Comparison of ENCODE assay signal across 26 cellular contexts in genomic region chr7:21099432-21099831, GRCh38.
DNase-seq lines count a peak whose midpoint lies in the region; ATAC-seq, FAIRE-seq and TF ChIP-seq lines count a peak whose summit lies in the region.
"Had no signal": no experiment of that assay in that cellular context is flagged by ENCODE, and none has a peak within 500 bp of the region (broad histone marks: within the 10 kb centered on the region; RNA-seq: fewer than 3 reads in every experiment).

No MANE protein-coding gene starts in this region.

- TF ChIP-seq CTCF in GM23338 (conservative IDR thresholded peaks at IDR 0.05; ENCODE audit: low read depth in 2 of 2) (no peak), endothelial cell of umbilical vein (IDR thresholded peaks at IDR 0.05; ENCODE audit: extremely low read depth in 1 of 2, insufficient read depth in 1 of 2, low read depth in 1 of 2, low read length in 2 of 2) (no peak)

- no peaks in the 10 kb centered on the region for H3K9me3 Mint-ChIP-seq in GM23338
- no peaks in the 10 kb centered on the region for H3K9me3 Mint-ChIP-seq in activated CD4-positive, alpha-beta T cell treated with anti-CD3 and anti-CD28 coated beads, Interleukin-2, amount 10 ng/mL, durations not matched to agents 24 days and 14 days
- H3K9me3 Mint-ChIP-seq: brain; CD4-positive, alpha-beta T cell had no signal

- no peaks in the 10 kb centered on the region for H3K36me3 ChIP-seq in GM23338 (ENCODE audit: insufficient read depth)
- H3K36me3 ChIP-seq in endothelial cell of umbilical vein (ENCODE audit: control insufficient read depth in 2 of 2, extremely low read depth in 1 of 2, insufficient read depth in 2 of 2, low read length in 2 of 2) = no peaks in the 10 kb centered on the region
- H3K36me3 ChIP-seq: pancreas, tibial artery had no signal

- POLR2A ChIA-PET in endothelial cell of umbilical vein (lab: Charles Lee) = no interaction called here

- no peak overlapping the region for H3K27ac Mint-ChIP-seq in GM23338
- H3K27ac Mint-ChIP-seq in activated CD4-positive, alpha-beta T cell treated with anti-CD3 and anti-CD28 coated beads, Interleukin-2, amount 10 ng/mL, durations not matched to agents 24 days and 14 days = no peak overlapping the region
- H3K27ac Mint-ChIP-seq: activated naive CD8-positive, alpha-beta T cell treated with anti-CD3 and anti-CD28 coated beads, Interleukin-2, amount 10 ng/mL, durations not matched to agents 7 days and 5 days; brain; CD4-positive, alpha-beta T cell; naive thymus-derived CD8-positive, alpha-beta T cell had no signal

- no peak overlapping the region for H3K27ac ChIP-seq in GM23338 (ENCODE audit: low read depth)
- H3K27ac ChIP-seq in endothelial cell of umbilical vein (ENCODE audit: insufficient read depth, low read depth, low read length) = no peak overlapping the region
- H3K27ac ChIP-seq: HL-60, pancreas, tibial artery had no signal

- no peak overlapping the region for H3K4me3 ChIP-seq in GM23338
- no peak overlapping the region for H3K4me3 ChIP-seq in endothelial cell of umbilical vein (replicated peaks in 1 of 3; ENCODE audit: insufficient read depth in 1 of 3, low read depth in 1 of 3, low read length in 3 of 3)
- H3K4me3 ChIP-seq: pancreas, tibial artery had no signal

- H3K4me1 Mint-ChIP-seq in GM23338 = peaks cover 5% of the 10 kb centered on the region
- H3K4me1 Mint-ChIP-seq in activated CD4-positive, alpha-beta T cell treated with anti-CD3 and anti-CD28 coated beads, Interleukin-2, amount 10 ng/mL, durations not matched to agents 24 days and 14 days = no peaks in the 10 kb centered on the region
- H3K4me1 Mint-ChIP-seq: activated naive CD8-positive, alpha-beta T cell treated with anti-CD3 and anti-CD28 coated beads, Interleukin-2, amount 10 ng/mL, durations not matched to agents 7 days and 5 days; brain; naive thymus-derived CD8-positive, alpha-beta T cell had no signal

- H3K9ac ChIP-seq in endothelial cell of umbilical vein (replicated peaks; ENCODE audit: extremely low read depth, insufficient read depth, low read length) = no peak overlapping the region

- H3K4me1 ChIP-seq in GM23338 (ENCODE audit: insufficient read depth) (0 out of 2 replicates have a peak, but pooled peaks cover 2% of the 10 kb centered on the region), endothelial cell of umbilical vein (ENCODE audit: control insufficient read depth, extremely low read depth, insufficient read depth, low read length) (no peaks in the 10 kb centered on the region)
- H3K4me1 ChIP-seq: pancreas, tibial artery had no signal

- no peak for TF ChIP-seq POLR2A in endothelial cell of umbilical vein (IDR thresholded peaks at IDR 0.05; ENCODE audit: low read depth, low read length)

- no peaks in the 10 kb centered on the region for H3K36me3 Mint-ChIP-seq in GM23338 (ENCODE audit: low read depth)
- no peaks in the 10 kb centered on the region for H3K36me3 Mint-ChIP-seq in activated CD4-positive, alpha-beta T cell treated with anti-CD3 and anti-CD28 coated beads, Interleukin-2, amount 10 ng/mL, durations not matched to agents 24 days and 14 days (ENCODE audit: low read depth)
- H3K36me3 Mint-ChIP-seq: activated naive CD8-positive, alpha-beta T cell treated with anti-CD3 and anti-CD28 coated beads, Interleukin-2, amount 10 ng/mL, durations not matched to agents 7 days and 5 days; brain; naive thymus-derived CD8-positive, alpha-beta T cell had no signal

- H2AFZ ChIP-seq in GM23338 (peak overlapping the region; percentile 8; the same call in 1 of the 2 replicates), endothelial cell of umbilical vein (ENCODE audit: low read depth, low read length) (no peak overlapping the region)

- H3K9me3 ChIP-seq in endothelial cell of umbilical vein (replicated peaks; ENCODE audit: control insufficient read depth, insufficient read depth, low read length) = no peaks in the 10 kb centered on the region
- H3K9me3 ChIP-seq: pancreas, tibial artery had no signal

- H3K27me3 Mint-ChIP-seq in GM23338 (ENCODE audit: insufficient read depth, low read depth, poor library complexity) = no peaks in the 10 kb centered on the region
- no peaks in the 10 kb centered on the region for H3K27me3 Mint-ChIP-seq in activated CD4-positive, alpha-beta T cell treated with anti-CD3 and anti-CD28 coated beads, Interleukin-2, amount 10 ng/mL, durations not matched to agents 24 days and 14 days

- FAIRE-seq in endothelial cell of umbilical vein (lab: Jason Lieb, UNC) = peak; percentile 40
- FAIRE-seq: GM19239, pancreas had no signal

- intact Hi-C loops in endothelial cell of umbilical vein (cut with micrococcal nuclease) = no loop called here
- intact Hi-C loops in activated CD4-positive, alpha-beta T cell treated with anti-CD3 and anti-CD28 coated beads, Interleukin-2, amount 10 ng/mL, durations not matched to agents 24 days and 14 days (cut with micrococcal nuclease) = no loop called here

- ATAC-seq in GM18520 (IDR thresholded peaks at IDR 0.05; ENCODE audit: unreplicated experiment) (peak; percentile 82), GM23338 (no peak), HG03558 (IDR thresholded peaks at IDR 0.05; ENCODE audit: extremely low read depth, unreplicated experiment) (peak; percentile 69)
- ATAC-seq: esophagus mucosa; naive thymus-derived CD8-positive, alpha-beta T cell; SK-N-SH treated with all-trans-retinoic acid at 6 μM for 48 hours; stimulated activated naive CD8-positive, alpha-beta T cell treated with anti-CD3 and anti-CD28 coated beads, Interleukin-15, Interleukin-2, amounts not matched to agents 100 U/mL and 50 U/mL, for 24 hours had no signal

- H3K4me2 ChIP-seq in GM23338 (no peak overlapping the region), endothelial cell of umbilical vein (ENCODE audit: insufficient read depth, low read length) (no peak overlapping the region)

- CTCF ChIA-PET in endothelial cell of umbilical vein (lab: Charles Lee) = no interaction called here

- DNase-seq in GM23338 (ENCODE audit: low spot score) = no peak
- peak; percentile 15 for DNase-seq in endothelial cell of umbilical vein (ENCODE audit: low read depth, low spot score)
- DNase-seq in stimulated activated naive CD4-positive, alpha-beta T cell (lab: John Stamatoyannopoulos, UW) = no peak
- DNase-seq in HPDE6-E6E7 (ENCODE audit: extremely low spot score) = no peak
- no peak for DNase-seq in NCI-H1436 (lab: John Stamatoyannopoulos, UW)
- DNase-seq in activated CD4-positive, alpha-beta T cell treated with anti-CD3 and anti-CD28 coated beads, Interleukin-2, amount 10 ng/mL, durations not matched to agents 24 days and 14 days = no peak
- DNase-seq: activated naive CD8-positive, alpha-beta T cell treated with anti-CD3 and anti-CD28 coated beads, Interleukin-2, amount 10 ng/mL, durations not matched to agents 7 days and 5 days; CD4-positive, alpha-beta T cell; dermis blood vessel endothelial cell; mesendoderm; naive thymus-derived CD8-positive, alpha-beta T cell; NCI-H1694 treated with DMSO at 0.1 percent for 48 hours; NCI-H226; pancreas; RPMI8226; stimulated activated CD4-positive, alpha-beta T cell treated with anti-CD3 and anti-CD28 coated beads, Interleukin-1b, Interleukin-23, amount 100 ng/mL, for 48 hours; stimulated activated naive CD8-positive, alpha-beta T cell treated with anti-CD3 and anti-CD28 coated beads, Interleukin-15, Interleukin-2, amounts not matched to agents 100 U/mL and 50 U/mL, for 24 hours; T-helper 9 cell; tibial artery had no signal

- no peaks in the 10 kb centered on the region for H3K9me1 ChIP-seq in endothelial cell of umbilical vein (replicated peaks; ENCODE audit: control insufficient read depth, extremely low read depth, insufficient read depth, low read length)

- BruUV-seq in endothelial cell of umbilical vein (replicated peaks; lab: Mats Ljungman, UMichigan) = no TSS peak

- H3F3A ChIP-seq in GM23338 (replicated peaks; ENCODE audit: low read depth) = no peaks in the 10 kb centered on the region

- H4K20me1 ChIP-seq in GM23338 (replicated peaks; ENCODE audit: insufficient read depth) (no peaks in the 10 kb centered on the region), endothelial cell of umbilical vein (replicated peaks; ENCODE audit: control insufficient read depth, extremely low read depth, insufficient read depth, low read length) (no peaks in the 10 kb centered on the region)

- H3K4me3 Mint-ChIP-seq in GM23338 = no peak overlapping the region
- H3K4me3 Mint-ChIP-seq in activated CD4-positive, alpha-beta T cell treated with anti-CD3 and anti-CD28 coated beads, Interleukin-2, amount 10 ng/mL, durations not matched to agents 24 days and 14 days = no peak overlapping the region
- H3K4me3 Mint-ChIP-seq: activated naive CD8-positive, alpha-beta T cell treated with anti-CD3 and anti-CD28 coated beads, Interleukin-2, amount 10 ng/mL, durations not matched to agents 7 days and 5 days; brain; CD4-positive, alpha-beta T cell; naive thymus-derived CD8-positive, alpha-beta T cell had no signal

- peaks cover 12% of the 10 kb centered on the region for H3K9me2 ChIP-seq in GM23338 (ENCODE audit: insufficient read depth)

- no peaks in the 10 kb centered on the region for H3K79me2 ChIP-seq in GM23338 (replicated peaks; ENCODE audit: insufficient read depth)
- H3K79me2 ChIP-seq in endothelial cell of umbilical vein (ENCODE audit: control insufficient read depth, insufficient read depth, low read length) = no peaks in the 10 kb centered on the region

- H3K27me3 ChIP-seq in GM23338 (ENCODE audit: insufficient read depth) (no peaks in the 10 kb centered on the region), endothelial cell of umbilical vein (ENCODE audit: control insufficient read depth in 2 of 2, insufficient read depth in 2 of 2, low read length in 2 of 2) (no peaks in the 10 kb centered on the region)
- H3K27me3 ChIP-seq: pancreas, tibial artery had no signal

- dilution Hi-C loops in endothelial cell of umbilical vein (cut with MboI; ENCODE audit: extremely low pct_ligation_motif_present, low sequenced_read_pairs) = no loop called here

TF ChIP-seq in GM23338, 12 proteins besides CTCF, POLR2A, EP300 and RAD21 (continues in another document):
- no peak for TF ChIP-seq POLR2AphosphoS5 (IDR thresholded peaks at IDR 0.05; ENCODE audit: low read depth)

TF ChIP-seq in endothelial cell of umbilical vein, 7 proteins besides CTCF, POLR2A, EP300 and RAD21:
- TF ChIP-seq MAX (IDR thresholded peaks at IDR 0.05; ENCODE audit: insufficient read depth, insufficient read length) (no peak), POLR2AphosphoS5 (IDR thresholded peaks at IDR 0.05; ENCODE audit: insufficient read depth, low read depth, low read length) (no peak), JUN (IDR thresholded peaks at IDR 0.05; ENCODE audit: borderline replicate concordance, insufficient read depth, insufficient read length, low read depth) (no peak), EZH2 (IDR thresholded peaks at IDR 0.05; ENCODE audit: borderline replicate concordance, low read depth, low read length, severe bottlenecking) (no peak), FOS (IDR thresholded peaks at IDR 0.05; ENCODE audit: borderline replicate concordance, insufficient read depth, low read length) (peak; percentile 64), MYC (IDR thresholded peaks at IDR 0.05; ENCODE audit: low read depth, low read length) (no peak), GATA2 (IDR thresholded peaks at IDR 0.05; ENCODE audit: insufficient read depth, insufficient read length, low read depth, low read length) (no peak)
TF ChIP-seq in endothelial cell of umbilical vein: peak in this region for 1.
